9 cellular contexts compared by ENCODE assay signal in genomic region chr5:149439899-149440655, GRCh38.
A peak's percentile ranks its signal among the peaks of the same experiment; 100 is the strongest.
DNase-seq lines count a peak whose midpoint lies in the region; ATAC-seq and TF ChIP-seq lines count a peak whose summit lies in the region.
"Had no signal": no experiment of that assay in that cellular context is flagged by ENCODE, and none has a peak within 500 bp of the region (broad histone marks: within the 10 kb centered on the region; RNA-seq: fewer than 3 reads in every experiment).

No MANE protein-coding gene starts in this region.

- peaks cover 7% of the 10 kb centered on the region for H3K27me3 Mint-ChIP-seq in T-helper 1 cell treated with Interleukin-12 subunit alpha and Interleukin-12 subunit beta and Interleukin-4 antibody, amounts not matched to agents 30 μg/mL and 1 μg/mL, for 36 hours (ENCODE audit: low read depth)

- no peak overlapping the region for H3K4me3 ChIP-seq in GM12875 (ENCODE audit: low read depth, low read length)

- DNase-seq in 8988T = peak; percentile 72
- DNase-seq in glomerular visceral epithelial cell (ENCODE audit: extremely low spot score) = peak; percentile 91
- no peak for DNase-seq in NCI-H1417 treated with DMSO at 0.1 percent for 48 hours (lab: John Stamatoyannopoulos, UW)
- DNase-seq in foreskin melanocyte = no peak
- DNase-seq in amniotic stem cell (lab: John Stamatoyannopoulos, UW) = no peak

- no peak for ATAC-seq in GM18520 (IDR thresholded peaks at IDR 0.05; ENCODE audit: unreplicated experiment)

- no peaks in the 10 kb centered on the region for H3K36me3 Mint-ChIP-seq in T-helper 1 cell treated with Interleukin-12 subunit alpha and Interleukin-12 subunit beta and Interleukin-4 antibody, amounts not matched to agents 30 μg/mL and 1 μg/mL, for 36 hours (ENCODE audit: low read depth)
- H3K36me3 Mint-ChIP-seq: brain had no signal

- H3K4me1 Mint-ChIP-seq in T-helper 1 cell treated with Interleukin-12 subunit alpha and Interleukin-12 subunit beta and Interleukin-4 antibody, amounts not matched to agents 30 μg/mL and 1 μg/mL, for 36 hours (ENCODE audit: low read depth) = peaks cover 21% of the 10 kb centered on the region

- no peaks in the 10 kb centered on the region for H3K9me3 Mint-ChIP-seq in T-helper 1 cell treated with Interleukin-12 subunit alpha and Interleukin-12 subunit beta and Interleukin-4 antibody, amounts not matched to agents 30 μg/mL and 1 μg/mL, for 36 hours

- H3K4me3 Mint-ChIP-seq in T-helper 1 cell treated with Interleukin-12 subunit alpha and Interleukin-12 subunit beta and Interleukin-4 antibody, amounts not matched to agents 30 μg/mL and 1 μg/mL, for 36 hours = peak overlapping the region; percentile 34
- H3K4me3 Mint-ChIP-seq: brain had no signal

- H3K27ac Mint-ChIP-seq in T-helper 1 cell treated with Interleukin-12 subunit alpha and Interleukin-12 subunit beta and Interleukin-4 antibody, amounts not matched to agents 30 μg/mL and 1 μg/mL, for 36 hours = peak overlapping the region; percentile 46

- TF ChIP-seq CTCF in GM12875 (IDR thresholded peaks at IDR 0.05; ENCODE audit: borderline replicate concordance, insufficient read depth, low read depth, low read length) = peak; percentile 15; the same call in 1 of the 2 replicates

Comparison
In these comparisons a context has a peak if more than half of its experiments do, and no peak if none do; other contexts are left out.
1. DNase-seq: peak in 8988T (single experiment) and glomerular visceral epithelial cell (single experiment); none in NCI-H1417 treated with DMSO at 0.1 percent for 48 hours (single experiment), foreskin melanocyte (single experiment) and amniotic stem cell (single experiment).